In the genomic region with DNA sequence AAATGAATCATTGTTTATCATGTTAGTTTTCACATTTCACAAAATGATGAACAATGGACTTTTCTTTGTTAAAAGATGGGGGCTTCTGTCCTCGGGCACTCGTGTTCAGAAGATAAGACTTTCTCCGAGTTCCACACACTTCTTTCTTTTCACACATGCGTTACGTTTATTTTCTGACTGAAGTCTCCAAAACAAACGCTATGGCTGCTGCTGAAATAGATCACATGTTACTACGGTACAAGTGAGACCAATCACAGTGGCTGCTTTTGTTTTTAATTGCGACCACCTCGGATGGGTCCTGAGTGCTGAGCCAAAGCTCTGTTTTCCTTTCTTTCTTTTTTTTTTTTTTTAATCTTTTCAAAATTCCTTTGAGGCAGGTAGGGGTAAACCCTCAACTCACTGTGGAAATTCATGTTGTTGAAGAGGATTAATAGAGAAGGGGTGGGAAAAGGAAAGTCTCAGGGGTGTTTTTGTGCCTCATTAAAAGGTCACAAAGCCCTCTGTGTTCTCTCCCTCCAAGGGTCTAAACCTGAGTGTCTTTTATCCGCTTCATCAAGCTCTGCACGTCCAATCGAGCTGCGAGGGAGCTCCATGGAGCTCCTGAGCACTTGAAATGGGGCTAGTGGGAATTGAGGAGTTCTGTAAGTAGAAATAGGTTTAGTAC, we compare ENCODE assay signal across 14 cellular contexts. TPM values are rescaled to one million over a fixed set of nuclear protein-coding genes. Genes with fewer than 3 reads are reported as not detected.
A peak's percentile ranks its signal among the peaks of the same experiment; 100 is the strongest.
DNase-seq lines count a peak whose midpoint lies in the region; ATAC-seq, FAIRE-seq and TF ChIP-seq lines count a peak whose summit lies in the region.
"Had no signal": no experiment of that assay in that cellular context is flagged by ENCODE, and none has a peak within 500 bp of the region (broad histone marks: within the 10 kb centered on the region; RNA-seq: fewer than 3 reads in every experiment).

No MANE protein-coding gene starts in this region.

- peaks cover 39% of the 10 kb centered on the region for H3K36me3 Mint-ChIP-seq in CD4-positive, CD25-positive, alpha-beta regulatory T cell
- H3K36me3 Mint-ChIP-seq in naive thymus-derived CD4-positive, alpha-beta T cell: peaks cover 10 to 80% (median 47%) of the 10 kb centered on the region in 5 donors

- H3K27ac Mint-ChIP-seq in CD4-positive, CD25-positive, alpha-beta regulatory T cell: peak overlapping the region; percentile 96 to 100 (median 99)
- H3K27ac Mint-ChIP-seq in naive thymus-derived CD4-positive, alpha-beta T cell: peak overlapping the region; percentile 96 to 100 (median 100)

- peaks cover 6% of the 10 kb centered on the region for H3K27me3 Mint-ChIP-seq in CD4-positive, CD25-positive, alpha-beta regulatory T cell
- no peaks in the 10 kb centered on the region for H3K27me3 Mint-ChIP-seq in naive thymus-derived CD4-positive, alpha-beta T cell

- POLR2A ChIA-PET in naive thymus-derived CD4-positive, alpha-beta T cell (lab: Charles Lee): interaction anchor here (0.7 to 27.5 kb wide), 11 partner anchors 11 to 332 kb away, joined by 3 to 643 read pairs (median 44); partner anchors contain the start of gene ARL4C

- H3K4me1 ChIP-seq in CD4-positive, CD25-positive, alpha-beta regulatory T cell (ENCODE audit: control insufficient read depth, insufficient read depth, low read length, poor library complexity, severe bottlenecking): peaks cover 96% of the 10 kb centered on the region
- H3K4me1 ChIP-seq in HAP-1: peaks cover 34% of the 10 kb centered on the region
- peaks cover 76 to 79% of the 10 kb centered on the region in 2 donors for H3K4me1 ChIP-seq in naive thymus-derived CD4-positive, alpha-beta T cell (ENCODE audit: control insufficient read depth in 2 of 2, insufficient read depth in 2 of 2, low read length in 2 of 2)
- H3K4me1 ChIP-seq: psoas muscle had no signal

- no peak for FAIRE-seq in RCC 7860 (lab: Jason Lieb, UNC)
- FAIRE-seq: D721Med, TTC549 had no signal

- H3K27me3 ChIP-seq in CD4-positive, CD25-positive, alpha-beta regulatory T cell (ENCODE audit: control insufficient read depth, insufficient read depth, low read length): no peaks in the 10 kb centered on the region
- no peaks in the 10 kb centered on the region for H3K27me3 ChIP-seq in HAP-1 (ENCODE audit: low read depth)
- no peaks in the 10 kb centered on the region for H3K27me3 ChIP-seq in naive thymus-derived CD4-positive, alpha-beta T cell (ENCODE audit: control insufficient read depth in 2 of 2, insufficient read depth in 2 of 2, low read length in 2 of 2)

- peak overlapping the region; percentile 64 to 87 (median 74) for H3K4me3 Mint-ChIP-seq in CD4-positive, CD25-positive, alpha-beta regulatory T cell
- H3K4me3 Mint-ChIP-seq in naive thymus-derived CD4-positive, alpha-beta T cell: peak overlapping the region; percentile 58 to 99 (median 88)

- intact Hi-C loops in naive thymus-derived CD4-positive, alpha-beta T cell (cut with micrococcal nuclease): loop anchor here in 1 of 2 donors (5.0 kb wide), 1 partner anchor 311 kb away; no protein-coding TSS in a partner anchor

- CTCF ChIA-PET in naive thymus-derived CD4-positive, alpha-beta T cell (lab: Charles Lee): interaction anchor here (1.1 to 2.7 kb wide), 5 partner anchors 10 to 313 kb away, joined by 3 to 19 read pairs (median 3); no protein-coding TSS in a partner anchor

- TF ChIP-seq CTCF in choroid plexus epithelial cell (conservative IDR thresholded peaks at IDR 0.05; ENCODE audit: low read depth, low read length): no peak

- peak overlapping the region; percentile 95 for H3K27ac ChIP-seq in CD4-positive, CD25-positive, alpha-beta regulatory T cell (ENCODE audit: insufficient read depth, low read length, poor library complexity, severe bottlenecking)
- peak overlapping the region; percentile 96 for H3K27ac ChIP-seq in naive thymus-derived CD4-positive, alpha-beta T cell (ENCODE audit: low read depth, low read length)
- H3K27ac ChIP-seq: lower lobe of right lung, psoas muscle had no signal

- DNase-seq in CD4-positive, CD25-positive, alpha-beta regulatory T cell: no peak
- DNase-seq in HAP-1 (ENCODE audit: low spot score in 2 of 2) (peak; percentile 71 to 97), choroid plexus epithelial cell (ENCODE audit: low read depth) (peak; percentile 23), RCC 7860 (ENCODE audit: low spot score) (no peak), NCI-H1105 treated with DMSO at 0.1 percent for 48 hours (lab: John Stamatoyannopoulos, UW) (no peak), hepatic stellate cell (ENCODE audit: low spot score) (no peak)
- DNase-seq in naive thymus-derived CD4-positive, alpha-beta T cell: peak in 2 of 9 donors; percentile 9 to 31
- DNase-seq in stimulated activated CD4-positive, alpha-beta T cell treated with anti-CD3 and anti-CD28 coated beads, Interleukin-12 subunit alpha, Interleukin-12 subunit beta, amount 100 ng/mL, for 4 hours: no peak
- DNase-seq: lower lobe of right lung, NCI-H345, psoas muscle, RPMI8226 had no signal

- no peak for ATAC-seq in CD4-positive, CD25-positive, alpha-beta regulatory T cell (ENCODE audit: low read depth in 2 of 2)
- no peak for ATAC-seq in naive thymus-derived CD4-positive, alpha-beta T cell
- ATAC-seq: lower lobe of right lung, psoas muscle had no signal

- in situ Hi-C loops in HAP-1 (cut with MboI; ENCODE audit: low sequenced_read_pairs): no loop called here

- peak overlapping the region; percentile 33 for H3K4me3 ChIP-seq in CD4-positive, CD25-positive, alpha-beta regulatory T cell (ENCODE audit: low read depth, low read length)
- H3K4me3 ChIP-seq in HAP-1 (no peak overlapping the region), choroid plexus epithelial cell (ENCODE audit: low read depth, low read length) (no peak overlapping the region)
- H3K4me3 ChIP-seq in naive thymus-derived CD4-positive, alpha-beta T cell (ENCODE audit: low read length): no peak overlapping the region
- H3K4me3 ChIP-seq: lower lobe of right lung, psoas muscle had no signal

- H3K36me3 ChIP-seq in CD4-positive, CD25-positive, alpha-beta regulatory T cell (ENCODE audit: control insufficient read depth, insufficient read depth, low read length): peaks cover 23% of the 10 kb centered on the region
- H3K36me3 ChIP-seq in HAP-1 (replicated peaks): no peaks in the 10 kb centered on the region
- H3K36me3 ChIP-seq in naive thymus-derived CD4-positive, alpha-beta T cell (ENCODE audit: control insufficient read depth in 2 of 3, insufficient read depth in 3 of 3, low read length in 3 of 3): no peaks in the 10 kb centered on the region
- H3K36me3 ChIP-seq: lower lobe of right lung had no signal

- no peaks in the 10 kb centered on the region for H3K9me3 ChIP-seq in CD4-positive, CD25-positive, alpha-beta regulatory T cell (ENCODE audit: control insufficient read depth in 2 of 2, low read length in 2 of 2)
- no peaks in the 10 kb centered on the region for H3K9me3 ChIP-seq in HAP-1
- H3K9me3 ChIP-seq in naive thymus-derived CD4-positive, alpha-beta T cell (ENCODE audit: control insufficient read depth in 2 of 3, low read length in 3 of 3): no peaks in the 10 kb centered on the region
- H3K9me3 ChIP-seq: lower lobe of right lung, psoas muscle had no signal

- H3K9me3 Mint-ChIP-seq in CD4-positive, CD25-positive, alpha-beta regulatory T cell: peaks cover 0 to 9% (median 1%) of the 10 kb centered on the region in 7 donors
- peaks cover 0 to 22% (median 5%) of the 10 kb centered on the region in 11 donors for H3K9me3 Mint-ChIP-seq in naive thymus-derived CD4-positive, alpha-beta T cell

- H3K4me1 Mint-ChIP-seq in CD4-positive, CD25-positive, alpha-beta regulatory T cell: peaks cover 37 to 90% (median 67%) of the 10 kb centered on the region in 4 donors
- peaks cover 51 to 88% (median 86%) of the 10 kb centered on the region in 7 donors for H3K4me1 Mint-ChIP-seq in naive thymus-derived CD4-positive, alpha-beta T cell

RNA-seq across cellular contexts. Expression of gene ARL4C, which starts 48.2 kb away (rescaled TPM):
- total RNA-seq in CD4-positive, CD25-positive, alpha-beta regulatory T cell: 407 TPM
- 100 to 1,000 TPM; 103 to 176 (median 129) TPM for polyA plus RNA-seq in CD4-positive, CD25-positive, alpha-beta regulatory T cell
- total RNA-seq in naive thymus-derived CD4-positive, alpha-beta T cell: 100 to 1,000 TPM; 200 to 329 (median 290) TPM
- polyA plus RNA-seq in naive thymus-derived CD4-positive, alpha-beta T cell: 100 to 1,000 TPM in 1 of 2 donors, 10 to 100 TPM in 1; 90.6 to 115 TPM

Comparison
In these comparisons a context has a peak if more than half of its experiments do, and no peak if none do; other contexts are left out.
1. DNase-seq: peak in HAP-1 (2 of 2) and choroid plexus epithelial cell (single experiment); none in CD4-positive, CD25-positive, alpha-beta regulatory T cell (0 of 3), RCC 7860 (single experiment), NCI-H1105 treated with DMSO at 0.1 percent for 48 hours (single experiment), hepatic stellate cell (single experiment) and stimulated activated CD4-positive, alpha-beta T cell treated with anti-CD3 and anti-CD28 coated beads, Interleukin-12 subunit alpha, Interleukin-12 subunit beta, amount 100 ng/mL, for 4 hours (single experiment).